In genomic region chr2:174588463-174588862, GRCh38 we compare ENCODE assay signal across 11 cellular contexts. TPM values are rescaled to one million over a fixed set of nuclear protein-coding genes. Genes with fewer than 3 reads are reported as not detected.
DNase-seq lines count a peak whose midpoint lies in the region; ATAC-seq and TF ChIP-seq lines count a peak whose summit lies in the region.
"Had no signal": no experiment of that assay in that cellular context is flagged by ENCODE, and none has a peak within 500 bp of the region (broad histone marks: within the 10 kb centered on the region; RNA-seq: fewer than 3 reads in every experiment).

No MANE protein-coding gene starts in this region.

- ATAC-seq in right lobe of liver: no peak
- ATAC-seq in GM21381 (IDR thresholded peaks at IDR 0.05; ENCODE audit: unreplicated experiment): no peak

- peaks cover 55 to 75% of the 10 kb centered on the region in 2 donors for H3K36me3 Mint-ChIP-seq in CD4-positive, alpha-beta memory T cell
- peaks cover 11% of the 10 kb centered on the region for H3K36me3 Mint-ChIP-seq in endothelial cell (ENCODE audit: low read depth, unreplicated experiment)
- H3K36me3 Mint-ChIP-seq: mesothelial cell of epicardium had no signal

- peak overlapping the region; percentile 41 for H3K27ac ChIP-seq in CD4-positive, alpha-beta memory T cell (ENCODE audit: low read depth, low read length)
- peak overlapping the region; percentile 65 for H3K27ac ChIP-seq in neutrophil
- no peak overlapping the region for H3K27ac ChIP-seq in right lobe of liver

- H3K9me2 ChIP-seq in Loucy (replicated peaks; ENCODE audit: low read depth, low read length): no peaks in the 10 kb centered on the region

- TF ChIP-seq POLR2A in right lobe of liver (IDR thresholded peaks at IDR 0.05): no peak

- H3F3A ChIP-seq in Loucy (ENCODE audit: low read depth): peaks cover 5% of the 10 kb centered on the region

- H3K4me3 ChIP-seq in CD4-positive, alpha-beta memory T cell (ENCODE audit: low read length in 2 of 2): no peak overlapping the region
- H3K4me3 ChIP-seq in Loucy (ENCODE audit: low read length, poor library complexity, severe bottlenecking) (peak overlapping the region; percentile 15), neutrophil (ENCODE audit: low read depth in 1 of 2, low read length in 1 of 2) (no peak overlapping the region), right lobe of liver (no peak overlapping the region)

- 73% methylated on average over 2 of the region's 2 CpGs for WGBS in right lobe of liver (ENCODE audit: insufficient coverage, low coverage, low lambda C conversion rate, missing lambda C conversion rate)

- peaks cover 95% of the 10 kb centered on the region for H3K79me2 ChIP-seq in Loucy (ENCODE audit: insufficient read depth, low read length)

- H3K4me2 ChIP-seq in Loucy (ENCODE audit: low read depth, low read length, poor library complexity, severe bottlenecking): peak overlapping the region; percentile 71

- peaks cover 45% of the 10 kb centered on the region for H3K36me3 ChIP-seq in CD4-positive, alpha-beta memory T cell (ENCODE audit: insufficient read depth, low read length)
- H3K36me3 ChIP-seq in Loucy (ENCODE audit: insufficient read depth, low read length): peaks cover 29% of the 10 kb centered on the region
- H3K36me3 ChIP-seq in neutrophil: peaks cover 65% of the 10 kb centered on the region
- no peaks in the 10 kb centered on the region for H3K36me3 ChIP-seq in right lobe of liver

- intact Hi-C loops in CD4-positive, alpha-beta memory T cell (cut with micrococcal nuclease): no loop called here
- intact Hi-C loops in right lobe of liver (cut with DNase I): no loop called here

- POLR2A ChIA-PET in CD4-positive, alpha-beta memory T cell (lab: Charles Lee; ENCODE audit: partially characterized antibody): interaction anchor here (5.1 kb wide), 1 partner anchor 11 kb away, joined by 46 read pairs; the partner anchor contains the start of gene WIPF1

- peaks cover 98% of the 10 kb centered on the region for H3K4me1 ChIP-seq in CD4-positive, alpha-beta memory T cell (ENCODE audit: insufficient read depth, low read length)
- H3K4me1 ChIP-seq in Loucy (ENCODE audit: insufficient read depth, low read length, poor library complexity, severe bottlenecking) (peaks cover 65% of the 10 kb centered on the region), neutrophil (ENCODE audit: control insufficient read depth in 1 of 2, insufficient read depth in 1 of 2, low read depth in 1 of 2, low read length in 1 of 2) (peaks cover 56 to 71% of the 10 kb centered on the region in 2 experiments), right lobe of liver (peaks cover 0 to 13% (median 6%) of the 10 kb centered on the region in 4 donors)

- peak overlapping the region; percentile 90 to 97 (median 95) for H3K27ac Mint-ChIP-seq in CD4-positive, alpha-beta memory T cell
- peak overlapping the region; percentile 48 for H3K27ac Mint-ChIP-seq in endothelial cell (ENCODE audit: unreplicated experiment)
- H3K27ac Mint-ChIP-seq: mesothelial cell of epicardium, progenitor cell of endocrine pancreas had no signal

- H3K4me3 Mint-ChIP-seq in CD4-positive, alpha-beta memory T cell: peak overlapping the region; percentile 64 to 88 (median 80)
- no peak overlapping the region for H3K4me3 Mint-ChIP-seq in endothelial cell (ENCODE audit: unreplicated experiment)
- H3K4me3 Mint-ChIP-seq: mesothelial cell of epicardium had no signal

- H3K27me3 ChIP-seq in CD4-positive, alpha-beta memory T cell (ENCODE audit: insufficient read depth, low read length): no peaks in the 10 kb centered on the region
- no peaks in the 10 kb centered on the region for H3K27me3 ChIP-seq in Loucy (ENCODE audit: insufficient read depth, low read length, poor library complexity, severe bottlenecking)
- no peaks in the 10 kb centered on the region for H3K27me3 ChIP-seq in neutrophil
- H3K27me3 ChIP-seq in right lobe of liver: no peaks in the 10 kb centered on the region

- peaks cover 68 to 95% (median 79%) of the 10 kb centered on the region in 4 donors for H3K4me1 Mint-ChIP-seq in CD4-positive, alpha-beta memory T cell
- peaks cover 52% of the 10 kb centered on the region for H3K4me1 Mint-ChIP-seq in endothelial cell (ENCODE audit: unreplicated experiment)

- CTCF ChIA-PET in CD4-positive, alpha-beta memory T cell (lab: Charles Lee; ENCODE audit: partially characterized antibody): interaction anchor here (2.2 to 26.1 kb wide), 2 partner anchors 11 to 12 kb away, joined by 8 to 430 read pairs; partner anchors contain the start of gene WIPF1

- H4K20me1 ChIP-seq in Loucy (ENCODE audit: insufficient read depth, low read length, poor library complexity, severe bottlenecking): peaks cover 47% of the 10 kb centered on the region

- no peak overlapping the region for H2AFZ ChIP-seq in Loucy (ENCODE audit: low read length)

- no peak for TF ChIP-seq CTCF in Loucy (conservative IDR thresholded peaks at IDR 0.05; ENCODE audit: low read length)
- TF ChIP-seq CTCF in endothelial cell (IDR thresholded peaks at IDR 0.05; ENCODE audit: unreplicated experiment): no peak
- TF ChIP-seq CTCF in neutrophil (IDR thresholded peaks at IDR 0.05): no peak
- TF ChIP-seq CTCF in right lobe of liver (IDR thresholded peaks at IDR 0.05): no peak

- peaks cover 0 to 2% (median 0%) of the 10 kb centered on the region in 8 donors for H3K9me3 Mint-ChIP-seq in CD4-positive, alpha-beta memory T cell
- H3K9me3 Mint-ChIP-seq in endothelial cell (ENCODE audit: unreplicated experiment): no peaks in the 10 kb centered on the region
- H3K9me3 Mint-ChIP-seq: mesothelial cell of epicardium had no signal

- no peaks in the 10 kb centered on the region for H3K27me3 Mint-ChIP-seq in CD4-positive, alpha-beta memory T cell
- H3K27me3 Mint-ChIP-seq in endothelial cell (ENCODE audit: unreplicated experiment): peaks cover 3% of the 10 kb centered on the region
- H3K27me3 Mint-ChIP-seq: progenitor cell of endocrine pancreas had no signal

- H3K9me3 ChIP-seq in CD4-positive, alpha-beta memory T cell (ENCODE audit: control insufficient read depth in 1 of 2, low read length in 2 of 2): no peaks in the 10 kb centered on the region
- H3K9me3 ChIP-seq in Loucy (ENCODE audit: insufficient read depth, low read depth, low read length) (no peaks in the 10 kb centered on the region), neutrophil (no peaks in the 10 kb centered on the region), right lobe of liver (no peaks in the 10 kb centered on the region)

- no peak for DNase-seq in CD4-positive, alpha-beta memory T cell
- no peak for DNase-seq in endothelial cell (ENCODE audit: low spot score)
- DNase-seq in right lobe of liver: no peak
- DNase-seq in NCI-H2196 treated with DMSO at 0.1 percent for 48 hours (lab: John Stamatoyannopoulos, UW; ENCODE audit: unreplicated experiment): no peak
- DNase-seq: activated T-cell treated with anti-CD3 and anti-CD28 coated beads, Interleukin-2, amount 50 U/mL, for 48 hours; NCI-H2029 had no signal

- H3K9ac ChIP-seq in Loucy (ENCODE audit: low read depth, low read length, poor library complexity, severe bottlenecking): peak overlapping the region; percentile 50

RNA-seq across cellular contexts. Expression of gene WIPF1, which starts 9.1 kb away (rescaled TPM):
- total RNA-seq in CD4-positive, alpha-beta memory T cell: 100 to 1,000 TPM; 483 to 484 TPM
- polyA plus RNA-seq in CD4-positive, alpha-beta memory T cell: 100 to 1,000 TPM in 1 of 2 donors, 10 to 100 TPM in 1; 79.2 to 169 TPM
- 62.8 TPM for total RNA-seq in endothelial cell (ENCODE audit: unreplicated experiment)
- total RNA-seq in right lobe of liver: 10 to 100 TPM in 1 of 6 experiments, 1 to 10 TPM in 5; 5.0 to 15.3 (median 7.1) TPM

Comparison
In these comparisons a context has a peak if more than half of its experiments do, and no peak if none do; other contexts are left out.
1. H3K27ac ChIP-seq: peak in CD4-positive, alpha-beta memory T cell (single experiment) and neutrophil (single experiment); none in right lobe of liver (0 of 3).